Comparison of ENCODE assay signal across 25 cellular contexts in the genomic region with DNA sequence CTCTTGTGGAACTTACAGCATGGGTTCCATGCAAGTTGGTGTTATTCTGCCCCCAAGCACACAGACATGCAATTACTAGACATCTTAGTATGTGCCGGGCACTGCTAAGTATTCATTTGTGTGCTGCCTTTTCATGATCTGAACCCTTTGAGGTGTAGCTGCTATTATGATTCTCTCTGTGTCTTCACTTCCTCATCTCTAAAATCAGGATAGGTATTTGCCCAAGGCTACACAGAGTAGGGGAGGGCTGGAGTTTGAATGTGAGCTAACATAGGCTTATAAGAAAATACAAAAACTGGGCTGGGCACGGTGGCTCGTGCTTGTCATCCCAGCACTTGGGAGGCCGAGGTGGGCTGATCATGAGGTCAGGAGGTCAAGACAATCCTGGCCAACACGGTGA.
"Had no signal": no experiment of that assay in that cellular context is flagged by ENCODE, and none has a peak within 500 bp of the region (broad histone marks: within the 10 kb centered on the region; RNA-seq: fewer than 3 reads in every experiment).

No MANE protein-coding gene starts in this region.

- H3K4me3 ChIP-seq: adrenal gland, body of pancreas, breast epithelium, SJCRH30, SK-N-MC had no signal

- H3K9me3 ChIP-seq: adrenal gland, body of pancreas, breast epithelium, SJCRH30 had no signal

- H3K9ac ChIP-seq: KMS-11 had no signal

- DNase-seq: activated CD4-positive, alpha-beta T cell treated with anti-CD3 and anti-CD28 coated beads, Interleukin-2, amount 50 U/mL, for 1 hour; activated CD8-positive, alpha-beta T cell treated with anti-CD3 and anti-CD28 coated beads for 36 hours; activated gamma-delta T cell treated with Interleukin-2 at 50 U/mL for 16 hours; activated naive CD4-positive, alpha-beta T cell treated with anti-CD3 and anti-CD28 coated beads, Interleukin-2, amount 50 U/mL, for 16 hours; activated naive CD8-positive, alpha-beta T cell treated with anti-CD3 and anti-CD28 coated beads, Interleukin-2, amount 10 ng/mL, durations not matched to agents 7 days and 5 days; activated T-cell treated with anti-CD3 and anti-CD28 coated beads, Interleukin-2, amount 50 U/mL, for 4 hours; adrenal gland; body of pancreas; cerebellar nuclear complex; MM.1S; MV-4-11; NCI-H1092; NCI-H1436 treated with DMSO at 0.1 percent for 48 hours; NCI-H1694 treated with DMSO at 0.1 percent for 48 hours; NCI-H2029; NCI-H345; NCI-H524 treated with DMSO at 0.1 percent for 48 hours; SHP77; SJCRH30 had no signal

- H3K36me3 ChIP-seq: breast epithelium had no signal

- ATAC-seq: activated CD8-positive, alpha-beta T cell treated with anti-CD3 and anti-CD28 coated beads for 36 hours; activated T-cell treated with anti-CD3 and anti-CD28 coated beads, Interleukin-2, amount 50 U/mL, for 4 hours; body of pancreas; Panc1 had no signal

- H3K9me3 Mint-ChIP-seq: activated CD8-positive, alpha-beta T cell treated with anti-CD3 and anti-CD28 coated beads for 36 hours; activated naive CD8-positive, alpha-beta T cell treated with anti-CD3 and anti-CD28 coated beads, Interleukin-2, amount 10 ng/mL, durations not matched to agents 7 days and 5 days; activated T-cell treated with anti-CD3 and anti-CD28 coated beads, Interleukin-2, amount 50 U/mL, for 4 hours; activated T-helper 1 cell treated with anti-CD3 and anti-CD28 coated beads, Interleukin-12 subunit alpha, Interleukin-12 subunit beta, Interleukin-2, Interleukin-4 antibody, amounts not matched to agents 30 ng/mL and 10 ng/mL and 1 ng/mL, durations not matched to agents 14 hours and 24 hours and 36 hours; T-helper 2 cell treated with Interferon-gamma antibody and Interleukin-4, amounts not matched to agents 5 μg/mL and 100 μg/mL, for 36 hours had no signal

- H3K27ac Mint-ChIP-seq: activated naive CD8-positive, alpha-beta T cell treated with anti-CD3 and anti-CD28 coated beads, Interleukin-2, amount 10 ng/mL, durations not matched to agents 7 days and 5 days; activated T-helper 1 cell treated with anti-CD3 and anti-CD28 coated beads, Interleukin-12 subunit alpha, Interleukin-12 subunit beta, Interleukin-2, Interleukin-4 antibody, amounts not matched to agents 30 ng/mL and 10 ng/mL and 1 ng/mL, durations not matched to agents 14 hours and 24 hours and 36 hours; T-helper 2 cell treated with Interferon-gamma antibody and Interleukin-4, amounts not matched to agents 5 μg/mL and 100 μg/mL, for 36 hours had no signal

- H3K4me2 ChIP-seq: KMS-11 had no signal

- H3K4me1 Mint-ChIP-seq: activated naive CD8-positive, alpha-beta T cell treated with anti-CD3 and anti-CD28 coated beads, Interleukin-2, amount 10 ng/mL, durations not matched to agents 7 days and 5 days had no signal

- H3K4me3 Mint-ChIP-seq: activated CD8-positive, alpha-beta T cell treated with anti-CD3 and anti-CD28 coated beads for 36 hours; activated naive CD8-positive, alpha-beta T cell treated with anti-CD3 and anti-CD28 coated beads, Interleukin-2, amount 10 ng/mL, durations not matched to agents 7 days and 5 days; activated T-cell treated with anti-CD3 and anti-CD28 coated beads, Interleukin-2, amount 50 U/mL, for 4 hours; activated T-helper 1 cell treated with anti-CD3 and anti-CD28 coated beads, Interleukin-12 subunit alpha, Interleukin-12 subunit beta, Interleukin-2, Interleukin-4 antibody, amounts not matched to agents 30 ng/mL and 10 ng/mL and 1 ng/mL, durations not matched to agents 14 hours and 24 hours and 36 hours; T-helper 2 cell treated with Interferon-gamma antibody and Interleukin-4, amounts not matched to agents 5 μg/mL and 100 μg/mL, for 36 hours had no signal

- H3K27ac ChIP-seq: adrenal gland, body of pancreas, breast epithelium, KMS-11, SJCRH30, SK-N-MC had no signal

- H3K27me3 Mint-ChIP-seq: activated CD8-positive, alpha-beta T cell treated with anti-CD3 and anti-CD28 coated beads for 36 hours; activated naive CD8-positive, alpha-beta T cell treated with anti-CD3 and anti-CD28 coated beads, Interleukin-2, amount 10 ng/mL, durations not matched to agents 7 days and 5 days had no signal

- H3K4me1 ChIP-seq: adrenal gland, body of pancreas, breast epithelium, SJCRH30 had no signal

- H3K27me3 ChIP-seq: adrenal gland, body of pancreas, breast epithelium, SJCRH30 had no signal
